Comparison of ENCODE assay signal across 9 cellular contexts in the genomic region with DNA sequence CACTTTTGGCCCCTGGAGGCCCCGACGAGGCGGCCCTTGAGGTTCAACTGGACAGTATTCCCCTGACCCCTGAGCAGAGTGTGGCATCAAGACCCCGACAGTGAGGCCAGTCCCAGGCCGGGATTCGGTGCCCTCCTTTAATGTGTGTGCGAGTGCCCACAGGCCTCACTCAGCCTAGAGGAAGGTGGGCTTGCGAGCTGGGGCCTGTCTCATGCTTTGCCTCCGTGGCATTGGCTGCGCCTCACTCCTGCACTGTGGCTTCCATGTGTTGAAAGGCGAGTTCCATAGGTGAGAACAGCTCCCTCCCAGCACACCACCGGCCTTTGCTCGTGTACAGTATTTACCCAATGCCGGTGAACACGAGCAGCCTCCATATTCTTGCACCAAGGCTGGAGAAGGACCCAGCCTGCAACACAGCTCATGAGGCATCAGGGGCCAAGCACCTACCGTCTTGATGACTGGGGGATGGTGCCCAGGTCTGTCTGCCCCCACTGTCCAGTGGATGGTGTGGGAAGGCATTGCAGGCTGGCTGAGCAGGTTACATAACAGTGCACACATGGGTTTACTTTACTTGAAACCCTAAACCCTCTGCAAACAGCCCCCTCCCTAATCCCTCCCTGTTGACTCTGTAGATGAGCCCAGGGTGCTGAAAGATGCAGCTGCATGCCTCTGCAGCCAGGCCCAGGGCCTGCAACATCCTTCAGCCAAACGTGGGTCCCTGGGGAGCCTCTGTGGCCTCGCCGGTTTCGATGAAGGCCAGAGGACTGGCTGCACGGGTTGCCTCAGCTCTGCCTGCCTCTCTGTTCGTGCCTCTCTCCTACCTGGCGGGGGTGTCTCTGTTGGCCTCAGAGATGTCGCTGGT.
DNase-seq lines count a peak whose midpoint lies in the region; ATAC-seq and TF ChIP-seq lines count a peak whose summit lies in the region.
"Had no signal": no experiment of that assay in that cellular context is flagged by ENCODE, and none has a peak within 500 bp of the region (broad histone marks: within the 10 kb centered on the region; RNA-seq: fewer than 3 reads in every experiment).

No MANE protein-coding gene starts in this region.

- CTCF ChIA-PET in RWPE1 (lab: Yijun Ruan, JAX): no interaction called here

- POLR2A ChIA-PET in RWPE1 (lab: Yijun Ruan, JAX; ENCODE audit: low non-redundant PET): no interaction called here

- peak; percentile 22 for DNase-seq in activated T-cell treated with anti-CD3 and anti-CD28 coated beads, Interleukin-2, amount 50 U/mL, for 24 hours
- DNase-seq in activated T-cell treated with anti-CD3 and anti-CD28 coated beads, Interleukin-2, amount 50 U/mL, for 4 hours: no peak
- DNase-seq in NCI-H2196 (lab: John Stamatoyannopoulos, UW; ENCODE audit: unreplicated experiment): peak; percentile 60
- peak in 4 of 5 donors; percentile 10 to 47 (median 32) for DNase-seq in heart left ventricle
- DNase-seq in ureter (ENCODE audit: low spot score): peak; percentile 38
- DNase-seq in RWPE1 (ENCODE audit: low spot score): no peak
- no peak for DNase-seq in GOT3 (lab: John Stamatoyannopoulos, UW)
- DNase-seq: heart right ventricle had no signal

- TF ChIP-seq POLR2A in heart left ventricle (IDR thresholded peaks at IDR 0.05): no peak

- 76 to 83% (median 78%) methylated on average over 18 to 24 of the region's 24 CpGs for WGBS in heart left ventricle, 4 donors

- H3K9me3 Mint-ChIP-seq in activated T-cell treated with anti-CD3 and anti-CD28 coated beads, Interleukin-2, amount 50 U/mL, for 24 hours: no peaks in the 10 kb centered on the region
- no peaks in the 10 kb centered on the region for H3K9me3 Mint-ChIP-seq in activated T-cell treated with anti-CD3 and anti-CD28 coated beads, Interleukin-2, amount 50 U/mL, for 4 hours

- peaks cover 0 to 6% (median 0%) of the 10 kb centered on the region in 9 donors for H3K27me3 ChIP-seq in heart left ventricle

- H3K36me3 ChIP-seq in heart left ventricle: no peaks in the 10 kb centered on the region
- H3K36me3 ChIP-seq: heart right ventricle had no signal

- no peaks in the 10 kb centered on the region for H3K9me3 ChIP-seq in heart left ventricle
- H3K9me3 ChIP-seq: heart right ventricle had no signal

- H3K4me3 ChIP-seq in heart left ventricle: no peak overlapping the region
- H3K4me3 ChIP-seq: heart right ventricle had no signal

- no peak overlapping the region for H3K27ac Mint-ChIP-seq in activated T-cell treated with anti-CD3 and anti-CD28 coated beads, Interleukin-2, amount 50 U/mL, for 24 hours

- no peaks in the 10 kb centered on the region for H3K4me1 ChIP-seq in heart left ventricle

- H3K36me3 Mint-ChIP-seq in activated T-cell treated with anti-CD3 and anti-CD28 coated beads, Interleukin-2, amount 50 U/mL, for 24 hours (ENCODE audit: low read depth): no peaks in the 10 kb centered on the region
- no peaks in the 10 kb centered on the region for H3K36me3 Mint-ChIP-seq in activated T-cell treated with anti-CD3 and anti-CD28 coated beads, Interleukin-2, amount 50 U/mL, for 4 hours (ENCODE audit: insufficient read depth)

- H3K4me1 Mint-ChIP-seq in activated T-cell treated with anti-CD3 and anti-CD28 coated beads, Interleukin-2, amount 50 U/mL, for 24 hours (ENCODE audit: low read depth): no peaks in the 10 kb centered on the region
- no peaks in the 10 kb centered on the region for H3K4me1 Mint-ChIP-seq in activated T-cell treated with anti-CD3 and anti-CD28 coated beads, Interleukin-2, amount 50 U/mL, for 4 hours (ENCODE audit: low read depth)

- no peak for TF ChIP-seq CTCF in heart left ventricle (IDR thresholded peaks at IDR 0.05)
- TF ChIP-seq CTCF in RWPE1 (conservative IDR thresholded peaks at IDR 0.05; ENCODE audit: low read depth): no peak

- peaks cover 5% of the 10 kb centered on the region for H3K27me3 Mint-ChIP-seq in activated T-cell treated with anti-CD3 and anti-CD28 coated beads, Interleukin-2, amount 50 U/mL, for 24 hours
- H3K27me3 Mint-ChIP-seq in activated T-cell treated with anti-CD3 and anti-CD28 coated beads, Interleukin-2, amount 50 U/mL, for 4 hours (ENCODE audit: low read depth): peaks cover 6% of the 10 kb centered on the region

- H3K4me3 Mint-ChIP-seq in activated T-cell treated with anti-CD3 and anti-CD28 coated beads, Interleukin-2, amount 50 U/mL, for 24 hours: no peak overlapping the region
- H3K4me3 Mint-ChIP-seq in activated T-cell treated with anti-CD3 and anti-CD28 coated beads, Interleukin-2, amount 50 U/mL, for 4 hours: no peak overlapping the region

- ATAC-seq in activated T-cell treated with anti-CD3 and anti-CD28 coated beads, Interleukin-2, amount 50 U/mL, for 4 hours: no peak
- no peak for ATAC-seq in heart left ventricle
- no peak for ATAC-seq in HG03039 (IDR thresholded peaks at IDR 0.05; ENCODE audit: unreplicated experiment)

- intact Hi-C loops in heart left ventricle (cut with DNase I): no loop called here

- H3K27ac ChIP-seq in heart left ventricle: no peak overlapping the region
- no peak overlapping the region for H3K27ac ChIP-seq in RWPE1
- H3K27ac ChIP-seq: heart right ventricle had no signal

Comparison
In these comparisons a context has a peak if more than half of its experiments do, and no peak if none do; other contexts are left out.
1. DNase-seq: peak in activated T-cell treated with anti-CD3 and anti-CD28 coated beads, Interleukin-2, amount 50 U/mL, for 24 hours (single experiment), NCI-H2196 (single experiment), heart left ventricle (4 of 5) and ureter (single experiment); none in activated T-cell treated with anti-CD3 and anti-CD28 coated beads, Interleukin-2, amount 50 U/mL, for 4 hours (single experiment), RWPE1 (single experiment) and GOT3 (single experiment).